28 cellular contexts compared by ENCODE assay signal in the genomic region with DNA sequence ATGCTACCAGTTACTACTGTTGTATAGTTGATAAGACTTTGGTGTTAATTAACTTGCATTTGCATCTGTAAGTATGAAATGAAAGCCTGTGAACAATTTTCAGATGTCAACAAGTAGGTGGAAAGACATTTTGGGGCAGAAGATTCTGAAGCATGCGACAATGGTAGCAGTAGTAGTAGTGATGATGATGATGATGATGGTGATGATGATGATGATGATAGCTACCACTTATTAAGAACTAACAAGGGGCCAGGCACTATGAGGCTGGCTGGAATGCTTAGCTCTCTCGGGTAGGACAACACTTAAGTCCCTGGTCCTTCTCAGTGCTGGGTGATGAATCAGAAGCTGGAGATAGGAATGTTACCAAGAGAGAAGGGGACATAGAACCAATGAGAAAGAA.
"Had no signal": no experiment of that assay in that cellular context is flagged by ENCODE, and none has a peak within 500 bp of the region (broad histone marks: within the 10 kb centered on the region; RNA-seq: fewer than 3 reads in every experiment).

No MANE protein-coding gene starts in this region.

- H3K4me3 ChIP-seq: lung, ovary, right atrium auricular region, skin epidermis, stomach, testis, thyroid gland, transverse colon, upper lobe of left lung, vagina had no signal

- DNase-seq: hippocampal formation; immature natural killer cell; kidney; left colon; mesendoderm; naive B cell; natural killer cell; nephron progenitor cell; ovary; stimulated activated CD4-positive, alpha-beta T cell treated with anti-CD3 and anti-CD28 coated beads, Interleukin-12 subunit alpha, Interleukin-12 subunit beta, amount 100 ng/mL, for 4 hours; stimulated activated CD4-positive, alpha-beta T cell treated with anti-CD3 and anti-CD28 coated beads, Interleukin-15, amount 100 ng/mL, for 24 hours; stimulated activated CD4-positive, alpha-beta T cell treated with anti-CD3 and anti-CD28 coated beads, Interleukin-2, amount 100 ng/mL, for 24 hours; stimulated activated CD4-positive, alpha-beta T cell treated with anti-CD3 and anti-CD28 coated beads, Interleukin-4, amount 100 ng/mL, for 1 hour; stimulated activated naive B cell treated with anti-CD40 and anti-IgM and Interleukin-4, amounts not matched to agents 10 μg/mL and 1 μg/mL and 100 μg/mL, for 72 hours; stimulated activated naive CD8-positive, alpha-beta T cell treated with anti-CD3 and anti-CD28 coated beads, Interleukin-15, Interleukin-2, amounts not matched to agents 100 U/mL and 50 U/mL, for 24 hours; stomach; testis; thyroid gland; transverse colon; upper lobe of left lung had no signal

- FAIRE-seq: islet of Langerhans, kidney had no signal

- H3K9me3 ChIP-seq: ovary, right atrium auricular region, stomach, testis, thyroid gland, transverse colon, upper lobe of left lung, vagina had no signal

- H3K36me3 Mint-ChIP-seq: immature natural killer cell; mesothelial cell of epicardium; naive B cell; natural killer cell; stimulated activated naive B cell treated with anti-CD40 and anti-IgM and Interleukin-4, amounts not matched to agents 10 μg/mL and 1 μg/mL and 100 μg/mL, for 72 hours had no signal

- H3K27ac Mint-ChIP-seq: immature natural killer cell; mesothelial cell of epicardium; naive B cell; natural killer cell; nephron progenitor cell; progenitor cell of endocrine pancreas; stimulated activated naive B cell treated with anti-CD40 and anti-IgM and Interleukin-4, amounts not matched to agents 10 μg/mL and 1 μg/mL and 100 μg/mL, for 72 hours had no signal

- H3K4me1 Mint-ChIP-seq: immature natural killer cell; naive B cell; natural killer cell; nephron progenitor cell; stimulated activated naive B cell treated with anti-CD40 and anti-IgM and Interleukin-4, amounts not matched to agents 10 μg/mL and 1 μg/mL and 100 μg/mL, for 72 hours had no signal

- ATAC-seq: natural killer cell; sciatic nerve; stimulated activated naive B cell treated with anti-CD40 and anti-IgM and Interleukin-4, amounts not matched to agents 10 μg/mL and 1 μg/mL and 100 μg/mL, for 72 hours; stimulated activated naive CD8-positive, alpha-beta T cell treated with anti-CD3 and anti-CD28 coated beads, Interleukin-15, Interleukin-2, amounts not matched to agents 100 U/mL and 50 U/mL, for 24 hours had no signal

- H3K27me3 ChIP-seq: ovary, right atrium auricular region, stomach, testis, thyroid gland, transverse colon, upper lobe of left lung, vagina had no signal

- H3K4me1 ChIP-seq: right atrium auricular region, stomach, testis, thyroid gland, upper lobe of left lung, vagina had no signal

- H3K4me3 Mint-ChIP-seq: immature natural killer cell; mesothelial cell of epicardium; naive B cell; natural killer cell; nephron progenitor cell; stimulated activated naive B cell treated with anti-CD40 and anti-IgM and Interleukin-4, amounts not matched to agents 10 μg/mL and 1 μg/mL and 100 μg/mL, for 72 hours had no signal

- H3K27me3 Mint-ChIP-seq: naive B cell; stimulated activated naive B cell treated with anti-CD40 and anti-IgM and Interleukin-4, amounts not matched to agents 10 μg/mL and 1 μg/mL and 100 μg/mL, for 72 hours had no signal

- H3K9me3 Mint-ChIP-seq: mesothelial cell of epicardium, nephron progenitor cell had no signal

- H3K27ac ChIP-seq: ovary, skin epidermis, stomach, testis, thyroid gland, transverse colon, upper lobe of left lung, vagina had no signal

- H3K36me3 ChIP-seq: ovary, right atrium auricular region, stomach, thyroid gland, transverse colon, upper lobe of left lung, vagina had no signal
